Comparison of ENCODE assay signal across 20 cellular contexts in genomic region chr1:67171978-67172377, GRCh38. TPM values are rescaled to one million over a fixed set of nuclear protein-coding genes. Genes with fewer than 3 reads are reported as not detected.
DNase-seq lines count a peak whose midpoint lies in the region; ATAC-seq lines count a peak whose summit lies in the region.
"Had no signal": no experiment of that assay in that cellular context is flagged by ENCODE, and none has a peak within 500 bp of the region (broad histone marks: within the 10 kb centered on the region; RNA-seq: fewer than 3 reads in every experiment).

No MANE protein-coding gene starts in this region.

- H3K27me3 Mint-ChIP-seq in activated CD4-positive, alpha-beta T cell treated with anti-CD3 and anti-CD28 coated beads, Interleukin-2, amount 10 ng/mL, durations not matched to agents 7 days and 5 days = peaks cover 4% of the 10 kb centered on the region
- no peaks in the 10 kb centered on the region for H3K27me3 Mint-ChIP-seq in activated T-helper 2 cell treated with anti-CD3 and anti-CD28 coated beads, Interferon-gamma antibody, Interleukin-2, Interleukin-4, amounts not matched to agents 10 μg/mL and 5 μg/mL and 100 μg/mL, durations not matched to agents 14 hours and 24 hours and 36 hours (ENCODE audit: low read depth)

- H3K4me3 Mint-ChIP-seq in activated CD4-positive, alpha-beta T cell treated with anti-CD3 and anti-CD28 coated beads, Interleukin-2, amount 10 ng/mL, durations not matched to agents 7 days and 5 days = peak overlapping the region; percentile 20
- peak overlapping the region; percentile 2 for H3K4me3 Mint-ChIP-seq in activated T-helper 2 cell treated with anti-CD3 and anti-CD28 coated beads, Interferon-gamma antibody, Interleukin-2, Interleukin-4, amounts not matched to agents 10 μg/mL and 5 μg/mL and 100 μg/mL, durations not matched to agents 14 hours and 24 hours and 36 hours (ENCODE audit: low read depth)
- H3K4me3 Mint-ChIP-seq in stimulated activated effector memory CD8-positive, alpha-beta T cell treated with anti-CD3 and anti-CD28 coated beads, Interleukin-12 subunit alpha, Interleukin-12 subunit beta, amount 100 ng/mL, for 72 hours = peak overlapping the region; percentile 63
- H3K4me3 Mint-ChIP-seq: neural progenitor cell had no signal

- H3K36me3 Mint-ChIP-seq in activated CD4-positive, alpha-beta T cell treated with anti-CD3 and anti-CD28 coated beads, Interleukin-2, amount 10 ng/mL, durations not matched to agents 7 days and 5 days (ENCODE audit: low read depth) = peaks cover 8% of the 10 kb centered on the region
- H3K36me3 Mint-ChIP-seq in activated T-helper 2 cell treated with anti-CD3 and anti-CD28 coated beads, Interferon-gamma antibody, Interleukin-2, Interleukin-4, amounts not matched to agents 10 μg/mL and 5 μg/mL and 100 μg/mL, durations not matched to agents 14 hours and 24 hours and 36 hours (ENCODE audit: low read depth) = peaks cover 7% of the 10 kb centered on the region
- H3K36me3 Mint-ChIP-seq in stimulated activated effector memory CD8-positive, alpha-beta T cell treated with anti-CD3 and anti-CD28 coated beads, Interleukin-12 subunit alpha, Interleukin-12 subunit beta, amount 100 ng/mL, for 72 hours = peaks cover 91% of the 10 kb centered on the region
- H3K36me3 Mint-ChIP-seq: neural progenitor cell had no signal

- peaks cover 55% of the 10 kb centered on the region for H3K4me1 Mint-ChIP-seq in activated CD4-positive, alpha-beta T cell treated with anti-CD3 and anti-CD28 coated beads, Interleukin-2, amount 10 ng/mL, durations not matched to agents 7 days and 5 days
- H3K4me1 Mint-ChIP-seq in activated T-helper 2 cell treated with anti-CD3 and anti-CD28 coated beads, Interferon-gamma antibody, Interleukin-2, Interleukin-4, amounts not matched to agents 10 μg/mL and 5 μg/mL and 100 μg/mL, durations not matched to agents 14 hours and 24 hours and 36 hours (ENCODE audit: low read depth) = peaks cover 54% of the 10 kb centered on the region
- peaks cover 42% of the 10 kb centered on the region for H3K4me1 Mint-ChIP-seq in stimulated activated effector memory CD8-positive, alpha-beta T cell treated with anti-CD3 and anti-CD28 coated beads, Interleukin-12 subunit alpha, Interleukin-12 subunit beta, amount 100 ng/mL, for 72 hours
- H3K4me1 Mint-ChIP-seq: neural progenitor cell had no signal

- CTCF ChIA-PET in activated CD4-positive, alpha-beta T cell treated with anti-CD3 and anti-CD28 coated beads, Interleukin-2, amount 10 ng/mL, durations not matched to agents 7 days and 5 days (lab: Charles Lee) = interaction anchor here (0.9 to 2.9 kb wide), 5 partner anchors 10 to 41 kb away, joined by 3 to 17 read pairs (median 3); no protein-coding TSS in a partner anchor

- intact Hi-C loops in activated T-helper 2 cell treated with anti-CD3 and anti-CD28 coated beads, Interferon-gamma antibody, Interleukin-2, Interleukin-4, amounts not matched to agents 10 μg/mL and 5 μg/mL and 100 μg/mL, durations not matched to agents 14 hours and 24 hours and 36 hours (cut with micrococcal nuclease) = loop anchor here (1.0 to 5.0 kb wide), 9 partner anchors 9 to 1360 kb away; no protein-coding TSS in a partner anchor

- DNase-seq in activated CD4-positive, alpha-beta T cell treated with anti-CD3 and anti-CD28 coated beads, Interleukin-2, amount 10 ng/mL, durations not matched to agents 7 days and 5 days = no peak
- no peak for DNase-seq in activated CD4-positive, alpha-beta T cell treated with anti-CD3 and anti-CD28 coated beads for 4 hours
- no peak for DNase-seq in activated T-helper 2 cell treated with anti-CD3 and anti-CD28 coated beads, Interferon-gamma antibody, Interleukin-2, Interleukin-4, amounts not matched to agents 10 μg/mL and 5 μg/mL and 100 μg/mL, durations not matched to agents 14 hours and 24 hours and 36 hours (ENCODE audit: low spot score)
- no peak for DNase-seq in stimulated activated effector memory CD8-positive, alpha-beta T cell treated with anti-CD3 and anti-CD28 coated beads, Interleukin-12 subunit alpha, Interleukin-12 subunit beta, amount 100 ng/mL, for 72 hours (ENCODE audit: low spot score in 2 of 2)
- no peak for DNase-seq in NK-92 treated with Interleukin-12 subunit alpha and Interleukin-12 subunit beta, amount 100 ng/mL, for 24 hours (lab: John Stamatoyannopoulos, UW)
- DNase-seq in LoVo (ENCODE audit: low spot score) = no peak
- DNase-seq: activated CD4-positive, CD25-positive, alpha-beta regulatory T cell; activated effector memory CD4-positive, alpha-beta T cell treated with anti-CD3 and anti-CD28 coated beads, Interleukin-2, amount 50 U/mL, for 16 hours; foreskin fibroblast; mammary epithelial cell; NCI-H2029; NCI-H524 treated with DMSO at 0.1 percent for 48 hours; sigmoid colon; stimulated activated CD4-positive, alpha-beta T cell treated with anti-CD3 and anti-CD28 coated beads, Interleukin-4, amount 100 ng/mL, for 24 hours had no signal

- ATAC-seq in HG02798 (IDR thresholded peaks at IDR 0.05; ENCODE audit: poor library complexity, unreplicated experiment) (peak; percentile 24), HG03135 (IDR thresholded peaks at IDR 0.05; ENCODE audit: unreplicated experiment) (no peak)
- ATAC-seq in stimulated activated effector memory CD8-positive, alpha-beta T cell treated with anti-CD3 and anti-CD28 coated beads, Interleukin-12 subunit alpha, Interleukin-12 subunit beta, amount 100 ng/mL, for 72 hours = peak; percentile 80
- ATAC-seq: A549 had no signal

- POLR2A ChIA-PET in activated CD4-positive, alpha-beta T cell treated with anti-CD3 and anti-CD28 coated beads, Interleukin-2, amount 10 ng/mL, durations not matched to agents 7 days and 5 days (lab: Charles Lee) = interaction anchor here (0.7 to 0.9 kb wide), 2 partner anchors 41 to 57 kb away, joined by 3 read pairs; no protein-coding TSS in a partner anchor

- peak overlapping the region; percentile 80 for H3K27ac Mint-ChIP-seq in activated CD4-positive, alpha-beta T cell treated with anti-CD3 and anti-CD28 coated beads, Interleukin-2, amount 10 ng/mL, durations not matched to agents 7 days and 5 days
- peak overlapping the region; percentile 93 for H3K27ac Mint-ChIP-seq in activated T-helper 2 cell treated with anti-CD3 and anti-CD28 coated beads, Interferon-gamma antibody, Interleukin-2, Interleukin-4, amounts not matched to agents 10 μg/mL and 5 μg/mL and 100 μg/mL, durations not matched to agents 14 hours and 24 hours and 36 hours
- H3K27ac Mint-ChIP-seq in stimulated activated effector memory CD8-positive, alpha-beta T cell treated with anti-CD3 and anti-CD28 coated beads, Interleukin-12 subunit alpha, Interleukin-12 subunit beta, amount 100 ng/mL, for 72 hours = peak overlapping the region; percentile 98
- H3K27ac Mint-ChIP-seq: neural progenitor cell had no signal

- H3K9me3 Mint-ChIP-seq in activated CD4-positive, alpha-beta T cell treated with anti-CD3 and anti-CD28 coated beads, Interleukin-2, amount 10 ng/mL, durations not matched to agents 7 days and 5 days = peaks cover 7% of the 10 kb centered on the region
- peaks cover 9% of the 10 kb centered on the region for H3K9me3 Mint-ChIP-seq in activated T-helper 2 cell treated with anti-CD3 and anti-CD28 coated beads, Interferon-gamma antibody, Interleukin-2, Interleukin-4, amounts not matched to agents 10 μg/mL and 5 μg/mL and 100 μg/mL, durations not matched to agents 14 hours and 24 hours and 36 hours
- peaks cover 3% of the 10 kb centered on the region for H3K9me3 Mint-ChIP-seq in stimulated activated effector memory CD8-positive, alpha-beta T cell treated with anti-CD3 and anti-CD28 coated beads, Interleukin-12 subunit alpha, Interleukin-12 subunit beta, amount 100 ng/mL, for 72 hours
- H3K9me3 Mint-ChIP-seq: neural progenitor cell had no signal

RNA-seq across cellular contexts. Expression of gene IL23R, which starts 5.7 kb away (rescaled TPM):
- under 1 TPM; 0.48 to 0.57 TPM for total RNA-seq in activated CD4-positive, alpha-beta T cell treated with anti-CD3 and anti-CD28 coated beads, Interleukin-2, amount 10 ng/mL, durations not matched to agents 7 days and 5 days
- total RNA-seq in activated T-helper 2 cell treated with anti-CD3 and anti-CD28 coated beads, Interferon-gamma antibody, Interleukin-2, Interleukin-4, amounts not matched to agents 10 μg/mL and 5 μg/mL and 100 μg/mL, durations not matched to agents 14 hours and 24 hours and 36 hours = 0.55 and 0.80 TPM in 2 replicates
- total RNA-seq: cardiac septum, mammary epithelial cell, sigmoid colon had no signal

RNA-seq across cellular contexts. Expression of gene C1orf141, which starts 37.2 kb away (rescaled TPM):
- total RNA-seq in activated CD4-positive, alpha-beta T cell treated with anti-CD3 and anti-CD28 coated beads, Interleukin-2, amount 10 ng/mL, durations not matched to agents 7 days and 5 days = not detected
- not detected in 2 replicates for total RNA-seq in activated T-helper 2 cell treated with anti-CD3 and anti-CD28 coated beads, Interferon-gamma antibody, Interleukin-2, Interleukin-4, amounts not matched to agents 10 μg/mL and 5 μg/mL and 100 μg/mL, durations not matched to agents 14 hours and 24 hours and 36 hours
- total RNA-seq: cardiac septum, mammary epithelial cell, sigmoid colon, urinary bladder had no signal

Comparison
In these comparisons a context has a peak if more than half of its experiments do, and no peak if none do; other contexts are left out.
1. H3K4me3 Mint-ChIP-seq: peak in every context shown above with its lines; median percentile 63 in stimulated activated effector memory CD8-positive, alpha-beta T cell treated with anti-CD3 and anti-CD28 coated beads, Interleukin-12 subunit alpha, Interleukin-12 subunit beta, amount 100 ng/mL, for 72 hours; 20 in activated CD4-positive, alpha-beta T cell treated with anti-CD3 and anti-CD28 coated beads, Interleukin-2, amount 10 ng/mL, durations not matched to agents 7 days and 5 days; 2 in activated T-helper 2 cell treated with anti-CD3 and anti-CD28 coated beads, Interferon-gamma antibody, Interleukin-2, Interleukin-4, amounts not matched to agents 10 μg/mL and 5 μg/mL and 100 μg/mL, durations not matched to agents 14 hours and 24 hours and 36 hours.